Comparison of ENCODE assay signal across 24 cellular contexts in the genomic region with DNA sequence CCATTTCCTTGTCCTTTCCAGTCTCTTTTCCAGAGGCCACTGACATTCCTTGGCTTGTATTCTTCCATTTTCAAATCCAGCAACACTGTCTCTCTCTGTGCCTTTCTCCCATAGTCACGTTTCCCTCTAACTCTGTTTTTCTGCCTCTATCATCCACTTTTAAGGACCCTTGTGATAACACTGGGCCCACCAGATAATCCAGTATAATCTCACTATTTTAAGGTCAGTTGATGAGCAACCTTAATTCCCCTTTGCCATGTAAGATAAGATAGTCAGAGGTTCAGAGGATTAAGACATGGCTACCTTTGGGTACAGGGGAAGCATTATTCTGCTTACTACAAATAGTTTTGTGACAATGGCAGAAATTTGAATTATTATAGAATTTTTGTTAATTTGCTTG. TPM values are rescaled to one million over a fixed set of nuclear protein-coding genes. Genes with fewer than 3 reads are reported as not detected.
DNase-seq lines count a peak whose midpoint lies in the region; ATAC-seq, FAIRE-seq and TF ChIP-seq lines count a peak whose summit lies in the region.
"Had no signal": no experiment of that assay in that cellular context is flagged by ENCODE, and none has a peak within 500 bp of the region (broad histone marks: within the 10 kb centered on the region; RNA-seq: fewer than 3 reads in every experiment).

No MANE protein-coding gene starts in this region.

- dilution Hi-C loops in mammary epithelial cell (cut with HindIII; ENCODE audit: low sequenced_read_pairs), result no loop called here

- H3K27ac Mint-ChIP-seq in naive thymus-derived CD4-positive, alpha-beta T cell, result no peak overlapping the region
- no peak overlapping the region for H3K27ac Mint-ChIP-seq in osteocyte (ENCODE audit: unreplicated experiment)
- H3K27ac Mint-ChIP-seq: B cell; CD4-positive, CD25-positive, alpha-beta regulatory T cell; CD8-positive, alpha-beta T cell; HFFc6 had no signal

- ATAC-seq in K562, result no peak
- no peak for ATAC-seq in naive thymus-derived CD4-positive, alpha-beta T cell
- ATAC-seq in HepG2, result no peak
- ATAC-seq: CD8-positive, alpha-beta T cell had no signal

- H2BK120ac ChIP-seq in mesendoderm (ENCODE audit: low read depth, low read length), result no peak overlapping the region

- peaks cover 3% of the 10 kb centered on the region for H3K9me1 ChIP-seq in K562 (ENCODE audit: control insufficient read depth, insufficient read depth, low read length)

- H2BK15ac ChIP-seq in mesendoderm (replicated peaks; ENCODE audit: low read depth), result no peak overlapping the region

- H3K36me3 ChIP-seq in K562 (ENCODE audit: control insufficient read depth, insufficient read depth, low read length) (no peaks in the 10 kb centered on the region), mesendoderm (ENCODE audit: control insufficient read depth, insufficient read depth, low read length) (no peaks in the 10 kb centered on the region), mammary epithelial cell (ENCODE audit: insufficient read depth, low read length) (no peaks in the 10 kb centered on the region), HepG2 (replicated peaks in 1 of 2; ENCODE audit: control insufficient read depth in 1 of 2, insufficient read depth in 2 of 2, low read length in 2 of 2) (no peaks in the 10 kb centered on the region)
- H3K36me3 ChIP-seq in naive thymus-derived CD4-positive, alpha-beta T cell (ENCODE audit: control insufficient read depth in 2 of 3, insufficient read depth in 3 of 3, low read length in 3 of 3), result no peaks in the 10 kb centered on the region
- H3K36me3 ChIP-seq: BLaER1, HAP-1 had no signal

- H3K9ac ChIP-seq in K562 (ENCODE audit: insufficient read depth in 1 of 2, low read depth in 2 of 2, low read length in 2 of 2), result no peak overlapping the region
- H3K9ac ChIP-seq in mesendoderm (ENCODE audit: low read length), result no peak overlapping the region
- H3K9ac ChIP-seq in mammary epithelial cell (ENCODE audit: insufficient read depth, low read length), result no peak overlapping the region
- no peak overlapping the region for H3K9ac ChIP-seq in HepG2 (ENCODE audit: insufficient read depth, low read depth, low read length)
- H3K9ac ChIP-seq: BLaER1 had no signal

- H3K79me1 ChIP-seq in mesendoderm (ENCODE audit: low read length), result no peaks in the 10 kb centered on the region

- TF ChIP-seq EP300 in K562 (IDR thresholded peaks at IDR 0.05; ENCODE audit: low read length) (no peak), HepG2 (IDR thresholded peaks at IDR 0.05; ENCODE audit: low read depth in 2 of 2, low read length in 2 of 2) (no peak), HepG2 (CRISPR knock-in tag; IDR thresholded peaks at IDR 0.05; ENCODE audit: borderline replicate concordance) (no peak)

- H3K27me3 Mint-ChIP-seq in naive thymus-derived CD4-positive, alpha-beta T cell, result no peaks in the 10 kb centered on the region
- H3K27me3 Mint-ChIP-seq in osteocyte (ENCODE audit: unreplicated experiment), result no peaks in the 10 kb centered on the region
- H3K27me3 Mint-ChIP-seq: B cell; CD4-positive, CD25-positive, alpha-beta regulatory T cell had no signal

- intact Hi-C loops in K562 (cut with micrococcal nuclease), result no loop called here
- intact Hi-C loops in mammary epithelial cell (cut with micrococcal nuclease), result no loop called here
- intact Hi-C loops in naive thymus-derived CD4-positive, alpha-beta T cell (cut with micrococcal nuclease), result no loop called here
- intact Hi-C loops in HepG2 (cut with micrococcal nuclease; ENCODE audit: unreplicated experiment), result no loop called here

- peaks cover 0 to 17% (median 0%) of the 10 kb centered on the region in 7 donors for H3K4me1 Mint-ChIP-seq in naive thymus-derived CD4-positive, alpha-beta T cell
- H3K4me1 Mint-ChIP-seq in osteocyte (ENCODE audit: unreplicated experiment), result peaks cover 12% of the 10 kb centered on the region
- H3K4me1 Mint-ChIP-seq: B cell had no signal

- H4K20me1 ChIP-seq in K562 (replicated peaks; ENCODE audit: control insufficient read depth, insufficient read depth, low read length), result no peaks in the 10 kb centered on the region
- no peaks in the 10 kb centered on the region for H4K20me1 ChIP-seq in mammary epithelial cell (ENCODE audit: insufficient read depth, low read length)
- H4K20me1 ChIP-seq in HepG2 (ENCODE audit: insufficient read depth, low read length), result no peaks in the 10 kb centered on the region
- H4K20me1 ChIP-seq: BLaER1 had no signal

- H3K27me3 ChIP-seq in K562 (ENCODE audit: control insufficient read depth in 2 of 2, insufficient read depth in 2 of 2, low read length in 2 of 2), result no peaks in the 10 kb centered on the region
- no peaks in the 10 kb centered on the region for H3K27me3 ChIP-seq in mesendoderm (ENCODE audit: insufficient read depth, low read length, poor library complexity)
- no peaks in the 10 kb centered on the region for H3K27me3 ChIP-seq in mammary epithelial cell (ENCODE audit: insufficient read depth, low read length)
- no peaks in the 10 kb centered on the region for H3K27me3 ChIP-seq in naive thymus-derived CD4-positive, alpha-beta T cell (ENCODE audit: control insufficient read depth in 2 of 2, insufficient read depth in 2 of 2, low read length in 2 of 2)
- no peaks in the 10 kb centered on the region for H3K27me3 ChIP-seq in HepG2 (ENCODE audit: control insufficient read depth in 1 of 2, insufficient read depth in 2 of 2, low read length in 2 of 2)
- H3K27me3 ChIP-seq: BLaER1 had no signal

- no peaks in the 10 kb centered on the region for H3K9me3 ChIP-seq in K562 (replicated peaks; ENCODE audit: control insufficient read depth, insufficient read depth, low read depth, low read length)
- no peaks in the 10 kb centered on the region for H3K9me3 ChIP-seq in mammary epithelial cell (replicated peaks; ENCODE audit: insufficient read depth, low read length)
- no peaks in the 10 kb centered on the region for H3K9me3 ChIP-seq in naive thymus-derived CD4-positive, alpha-beta T cell (ENCODE audit: control insufficient read depth in 2 of 3, low read length in 3 of 3)
- H3K9me3 ChIP-seq in HepG2 (ENCODE audit: low read length), result no peaks in the 10 kb centered on the region
- H3K9me3 ChIP-seq: BLaER1, Caco-2, HAP-1 had no signal

- no TSS peak for BruUV-seq in K562 (replicated peaks; lab: Mats Ljungman, UMichigan)
- BruUV-seq in mammary epithelial cell (replicated peaks; lab: Mats Ljungman, UMichigan), result no TSS peak
- no TSS peak for BruUV-seq in HepG2 (replicated peaks; lab: Mats Ljungman, UMichigan)

- H3K56ac ChIP-seq in mesendoderm (ENCODE audit: low read length), result no peak overlapping the region

- H3K4me2 ChIP-seq in K562 (ENCODE audit: insufficient read depth, low read length), result no peak overlapping the region; the same call in 1 of the 2 replicates
- H3K4me2 ChIP-seq in mesendoderm (ENCODE audit: low read length), result no peak overlapping the region
- no peak overlapping the region for H3K4me2 ChIP-seq in mammary epithelial cell (ENCODE audit: insufficient read depth, low read depth, low read length)
- H3K4me2 ChIP-seq in HepG2 (ENCODE audit: low read depth, low read length), result no peak overlapping the region
- H3K4me2 ChIP-seq: BLaER1 had no signal

- H3K4me3 Mint-ChIP-seq in naive thymus-derived CD4-positive, alpha-beta T cell, result no peak overlapping the region
- no peak overlapping the region for H3K4me3 Mint-ChIP-seq in osteocyte (ENCODE audit: unreplicated experiment)
- H3K4me3 Mint-ChIP-seq: B cell; CD4-positive, CD25-positive, alpha-beta regulatory T cell; CD8-positive, alpha-beta T cell; HFFc6 had no signal

- 13% methylated on average over 1 of the region's 1 CpG for WGBS in K562 (ENCODE audit: insufficient coverage, low coverage, missing lambda C conversion rate)
- no CpG with 5 or more reads among the region's 1 CpG for WGBS in mesendoderm (ENCODE audit: extremely low coverage, insufficient coverage, low lambda C conversion rate)
- 67% methylated on average over 1 of the region's 1 CpG for WGBS in mammary epithelial cell (ENCODE audit: low coverage, missing lambda C conversion rate)
- 91% methylated on average over 1 of the region's 1 CpG for WGBS in HepG2 (ENCODE audit: low lambda C conversion rate)

- H2BK5ac ChIP-seq in mesendoderm (ENCODE audit: low read length), result no peak overlapping the region

- H3K4me1 ChIP-seq in K562 (replicated peaks in 1 of 2; ENCODE audit: control insufficient read depth in 2 of 2, insufficient read depth in 2 of 2, low read length in 2 of 2) (peaks cover 16 to 34% of the 10 kb centered on the region in 2 experiments; a peak in 4 of 5 replicates), mesendoderm (ENCODE audit: control insufficient read depth, low read depth, low read length) (no peaks in the 10 kb centered on the region), mammary epithelial cell (ENCODE audit: insufficient read depth, low read length) (no peaks in the 10 kb centered on the region), HepG2 (ENCODE audit: insufficient read depth, low read length) (no peaks in the 10 kb centered on the region)
- no peaks in the 10 kb centered on the region for H3K4me1 ChIP-seq in naive thymus-derived CD4-positive, alpha-beta T cell (ENCODE audit: control insufficient read depth in 2 of 2, insufficient read depth in 2 of 2, low read length in 2 of 2)
- H3K4me1 ChIP-seq: BLaER1 had no signal

- no peak overlapping the region for H4K8ac ChIP-seq in mesendoderm (ENCODE audit: low read depth, low read length)

- no peak overlapping the region for H3K4me3 ChIP-seq in K562
- no peak overlapping the region for H3K4me3 ChIP-seq in mesendoderm (ENCODE audit: low read length)
- no peak overlapping the region for H3K4me3 ChIP-seq in mammary epithelial cell (replicated peaks in 1 of 3; ENCODE audit: insufficient read depth in 1 of 3, low read depth in 2 of 3, low read length in 3 of 3)
- no peak overlapping the region for H3K4me3 ChIP-seq in naive thymus-derived CD4-positive, alpha-beta T cell (ENCODE audit: low read length)
- H3K4me3 ChIP-seq in HepG2 (replicated peaks in 1 of 3; ENCODE audit: insufficient read depth in 1 of 3, low read depth in 2 of 3, low read length in 3 of 3), result no peak overlapping the region
- H3K4me3 ChIP-seq: BLaER1, HAP-1 had no signal

- TF ChIP-seq CTCF in K562 (IDR thresholded peaks at IDR 0.05 in 2 of 3, conservative IDR thresholded peaks at IDR 0.05 in 1 of 3; ENCODE audit: insufficient read depth in 2 of 3, low read depth in 1 of 3, low read length in 3 of 3), result no peak
- no peak for TF ChIP-seq CTCF in mammary epithelial cell (conservative IDR thresholded peaks at IDR 0.05 in 1 of 2, IDR thresholded peaks at IDR 0.05 in 1 of 2; ENCODE audit: extremely low read depth in 1 of 2, insufficient read depth in 1 of 2, low read depth in 1 of 2, low read length in 2 of 2)
- no peak for TF ChIP-seq CTCF in osteocyte (IDR thresholded peaks at IDR 0.05)
- no peak for TF ChIP-seq CTCF in HepG2 (CRISPR knock-in tag; IDR thresholded peaks at IDR 0.05)

- H4K5ac ChIP-seq in mesendoderm (ENCODE audit: low read length), result no peak overlapping the region

- peaks cover 0 to 2% (median 0%) of the 10 kb centered on the region in 11 donors for H3K9me3 Mint-ChIP-seq in naive thymus-derived CD4-positive, alpha-beta T cell
- no peaks in the 10 kb centered on the region for H3K9me3 Mint-ChIP-seq in osteocyte (ENCODE audit: unreplicated experiment)
- H3K9me3 Mint-ChIP-seq: CD4-positive, CD25-positive, alpha-beta regulatory T cell; CD8-positive, alpha-beta T cell; HFFc6 had no signal

- H3K27ac ChIP-seq in K562 (ENCODE audit: extremely low read depth, low read depth, low read length), result no peak overlapping the region
- H3K27ac ChIP-seq in mesendoderm (ENCODE audit: low read depth, low read length), result no peak overlapping the region
- no peak overlapping the region for H3K27ac ChIP-seq in mammary epithelial cell (ENCODE audit: insufficient read depth, low read depth, low read length)
- no peak overlapping the region for H3K27ac ChIP-seq in naive thymus-derived CD4-positive, alpha-beta T cell (ENCODE audit: low read depth, low read length)
- no peak overlapping the region for H3K27ac ChIP-seq in HepG2 (ENCODE audit: extremely low read length, insufficient read depth, low read length)
- H3K27ac ChIP-seq: 22Rv1, BLaER1, C4-2B had no signal

- H2AK5ac ChIP-seq in mesendoderm (ENCODE audit: low read length), result no peak overlapping the region

- FAIRE-seq in K562 (lab: Jason Lieb, UNC) (no peak), HepG2 (lab: Jason Lieb, UNC) (no peak)
- FAIRE-seq: A204.1, G401.6, GM12892, H54 had no signal

- in situ Hi-C loops in K562 (cut with MboI), result no loop called here
- in situ Hi-C loops in mammary epithelial cell (cut with MboI; ENCODE audit: low sequenced_read_pairs in 2 of 2), result no loop called here
- in situ Hi-C loops in HepG2 (cut with HindIII; ENCODE audit: extremely low pct_ligation_motif_present, low pct_unique_long_range_greater_than_20kb), result no loop called here

- H3K18ac ChIP-seq in mesendoderm (ENCODE audit: low read length), result no peak overlapping the region

- POLR2A ChIA-PET in K562 (lab: Yijun Ruan, JAX), result no interaction called here
- POLR2A ChIA-PET in naive thymus-derived CD4-positive, alpha-beta T cell (lab: Charles Lee), result no interaction called here
- POLR2A ChIA-PET in HepG2 (lab: Yijun Ruan, JAX), result no interaction called here

- CTCF ChIA-PET in K562 (lab: Yijun Ruan, JAX; ENCODE audit: low intra/inter-chr PET ratio), result no interaction called here
- CTCF ChIA-PET in mammary epithelial cell (lab: Charles Lee; ENCODE audit: low non-redundant PET), result no interaction called here
- CTCF ChIA-PET in naive thymus-derived CD4-positive, alpha-beta T cell (lab: Charles Lee), result no interaction called here
- CTCF ChIA-PET in HepG2 (lab: Yijun Ruan, JAX; ENCODE audit: low intra/inter-chr PET ratio, low total read pairs), result no interaction called here

- peaks cover 4 to 33% (median 19%) of the 10 kb centered on the region in 5 donors for H3K36me3 Mint-ChIP-seq in naive thymus-derived CD4-positive, alpha-beta T cell
- H3K36me3 Mint-ChIP-seq in osteocyte (ENCODE audit: unreplicated experiment), result peaks cover 9% of the 10 kb centered on the region

- TF ChIP-seq RAD21 in K562 (CRISPR knock-in tag; conservative IDR thresholded peaks at IDR 0.05 in 1 of 2, IDR thresholded peaks at IDR 0.05 in 1 of 2) (no peak), HepG2 (CRISPR knock-in tag; IDR thresholded peaks at IDR 0.05) (no peak)

- DNase-seq in NCI-H82 (lab: John Stamatoyannopoulos, UW) (peak; percentile 34), NCI-H82 treated with DMSO at 0.1 percent for 48 hours (lab: John Stamatoyannopoulos, UW; ENCODE audit: unreplicated experiment) (no peak), K562 (ENCODE audit: extremely low read depth in 1 of 4, low spot score in 3 of 4) (no peak), mesendoderm (peak; percentile 59), mammary epithelial cell (no peak), osteocyte (ENCODE audit: extremely low spot score, unreplicated experiment) (no peak), HepG2 (ENCODE audit: low spot score) (no peak)
- no peak for DNase-seq in naive thymus-derived CD4-positive, alpha-beta T cell
- DNase-seq: Caco-2; CD4-positive, CD25-positive, alpha-beta regulatory T cell; CD8-positive, alpha-beta T cell; DMS153; DND-41; GOT3; HFFc6 had no signal

- no peak overlapping the region for H3K4ac ChIP-seq in mesendoderm (ENCODE audit: low read depth, low read length)

- H3K79me2 ChIP-seq in K562 (ENCODE audit: control insufficient read depth, insufficient read depth, low read length) (no peaks in the 10 kb centered on the region), mesendoderm (ENCODE audit: control insufficient read depth, insufficient read depth, low read length) (no peaks in the 10 kb centered on the region), mammary epithelial cell (ENCODE audit: insufficient read depth, low read length) (no peaks in the 10 kb centered on the region), HepG2 (ENCODE audit: insufficient read depth, low read length) (no peaks in the 10 kb centered on the region)

- no peak for TF ChIP-seq POLR2A in K562 (conservative IDR thresholded peaks at IDR 0.05)
- TF ChIP-seq POLR2A in HepG2 (IDR thresholded peaks at IDR 0.05; ENCODE audit: insufficient read depth in 1 of 2, low read depth in 2 of 2, low read length in 2 of 2), result no peak

- H2AFZ ChIP-seq in K562 (ENCODE audit: low read depth, low read length), result peak overlapping the region; percentile 44
- H2AFZ ChIP-seq in mammary epithelial cell (ENCODE audit: low read depth, low read length), result no peak overlapping the region
- H2AFZ ChIP-seq in HepG2 (ENCODE audit: low read length), result no peak overlapping the region

- H3K23ac ChIP-seq in mesendoderm (ENCODE audit: low read length), result no peak overlapping the region

RNA-seq across cellular contexts. Expression of a gene that starts 45.7 kb away (rescaled TPM):
- total RNA-seq in K562 (2011; cell fraction: chromatin; rRNA removed; ENCODE audit: low replicate concordance), result 0.49 TPM in 1 of 2 replicates, not detected in the other
- total RNA-seq in K562 (2011; cell fraction: nucleolus; rRNA removed), result 0.17 TPM in 1 of 2 replicates, not detected in the other
- total RNA-seq in K562 (2011; cell fraction: nucleoplasm; rRNA removed), result 0.51 and 0.53 TPM in 2 replicates
- total RNA-seq in K562 (2014; rRNA removed) (not detected in 2 replicates), K562 (2014; rRNA removed; fragmentation: Illumina TruSeq; extraction: Trizol) (0.11 and 0.35 TPM in 2 replicates), K562 (2015; rRNA removed; fragmentation: Illumina TruSeq; extraction: Trizol) (0.23 and 0.33 TPM in 2 replicates), K562 (2021) (0.29 and 0.36 TPM in 2 replicates), mammary epithelial cell (1 to 10 TPM; 1.3 to 3.7 TPM), osteocyte (9.8 and 10.2 TPM in 2 replicates), HepG2 (2016; rRNA removed; fragmentation: Illumina TruSeq; extraction: Trizol) (11.8 and 13.2 TPM in 2 replicates)
- polyA plus RNA-seq in K562 (2011; rRNA removed) (0.11 TPM in 2 replicates), K562 (2014; fragmentation: Illumina TruSeq; extraction: Trizol) (0.06 TPM in 2 replicates), K562 (2014; fragmentation: Nextera tagmentation; extraction: Ambion mirVana) (under 1 TPM; 0.11 to 0.20 TPM), K562 (2014; rRNA removed) (0.11 and 0.24 TPM in 2 replicates), mammary epithelial cell (0.25 TPM), HepG2 (2011; rRNA removed) (30.4 and 34.5 TPM in 2 replicates)
- polyA plus RNA-seq in K562 (2011; cell fraction: cytosol; rRNA removed), result 0.01 TPM in 1 of 2 replicates, not detected in the other
- 0.20 and 0.41 TPM in 2 replicates for polyA plus RNA-seq in K562 (2011; cell fraction: nucleus; rRNA removed)
- polyA plus RNA-seq in K562 (2012), result 0.14 and 0.39 TPM in 2 replicates
- 0.15 TPM in 1 of 2 replicates, not detected in the other for polyA minus RNA-seq in K562 (2011; rRNA and poly(A)+ RNA removed)
- not detected in 2 replicates for polyA minus RNA-seq in K562 (2011; cell fraction: cytosol; rRNA and poly(A)+ RNA removed)
- polyA minus RNA-seq in K562 (2011; cell fraction: nucleus; rRNA and poly(A)+ RNA removed), result not detected in 2 replicates
- 1.4 TPM for polyA plus RNA-seq in mesendoderm (2013, experiment 1 of 2)
- 1.7 TPM for polyA plus RNA-seq in mesendoderm (2013, experiment 2 of 2)
- polyA minus RNA-seq in mammary epithelial cell, result not detected
- total RNA-seq in naive thymus-derived CD4-positive, alpha-beta T cell, result 10 to 100 TPM; 30.4 to 58.0 (median 47.1) TPM
- polyA plus RNA-seq in naive thymus-derived CD4-positive, alpha-beta T cell, result 10 to 100 TPM; 48.3 to 68.8 TPM
- 3.8 and 4.6 TPM in 2 replicates for total RNA-seq in HepG2 (2016; cell fraction: cytosol; rRNA removed; fragmentation: Illumina TruSeq; extraction: Trizol; ENCODE audit: low read depth)
- 11.6 and 12.8 TPM in 2 replicates for total RNA-seq in HepG2 (2016; cell fraction: insoluble cytoplasmic fraction; rRNA removed; fragmentation: Illumina TruSeq; extraction: Trizol)
- total RNA-seq in HepG2 (2016; cell fraction: membrane; rRNA removed; fragmentation: Illumina TruSeq; extraction: Trizol), result 8.3 and 8.8 TPM in 2 replicates
- total RNA-seq in HepG2 (2016; cell fraction: nucleus; rRNA removed; fragmentation: Illumina TruSeq; extraction: Trizol), result 13.1 and 18.3 TPM in 2 replicates
- 15.0 and 21.1 TPM in 2 replicates for polyA plus RNA-seq in HepG2 (2011; cell fraction: cytosol; rRNA removed)
- polyA plus RNA-seq in HepG2 (2011; cell fraction: nucleus; rRNA removed), result 27.0 and 36.1 TPM in 2 replicates
- 30.9 and 33.4 TPM in 2 replicates for polyA plus RNA-seq in HepG2 (2012)
- polyA plus RNA-seq in HepG2 (2016; cell fraction: cytosol; fragmentation: Illumina TruSeq; extraction: Trizol; ENCODE audit: low read depth), result 3.5 and 4.7 TPM in 2 replicates
- polyA plus RNA-seq in HepG2 (2016; cell fraction: insoluble cytoplasmic fraction; fragmentation: Illumina TruSeq; extraction: Trizol; ENCODE audit: low read depth), result 13.1 and 14.1 TPM in 2 replicates
- polyA plus RNA-seq in HepG2 (2016; cell fraction: membrane; fragmentation: Illumina TruSeq; extraction: Trizol; ENCODE audit: low read depth), result 9.2 and 9.4 TPM in 2 replicates
- polyA plus RNA-seq in HepG2 (2016; cell fraction: nucleus; fragmentation: Illumina TruSeq; extraction: Trizol; ENCODE audit: insufficient read depth, low read depth), result 29.5 and 35.4 TPM in 2 replicates
- polyA minus RNA-seq in HepG2 (2011; rRNA and poly(A)+ RNA removed; ENCODE audit: low replicate concordance), result 8.4 TPM in 1 of 2 replicates, not detected in the other
- 11.7 and 12.8 TPM in 2 replicates for polyA minus RNA-seq in HepG2 (2011; cell fraction: cytosol; rRNA and poly(A)+ RNA removed)
- polyA minus RNA-seq in HepG2 (2011; cell fraction: nucleus; rRNA and poly(A)+ RNA removed), result 45.6 and 48.0 TPM in 2 replicates

Comparison
In these comparisons a context has a peak if more than half of its experiments do, and no peak if none do; other contexts are left out.
1. DNase-seq: peak in NCI-H82 (single experiment) and mesendoderm (single experiment); none in NCI-H82 treated with DMSO at 0.1 percent for 48 hours (single experiment), K562 (0 of 4), mammary epithelial cell (single experiment), naive thymus-derived CD4-positive, alpha-beta T cell (0 of 9), osteocyte (single experiment) and HepG2 (single experiment).